In genomic region chr1:38031513-38031866, GRCh38 we compare ENCODE assay signal across 26 cellular contexts. TPM values are rescaled to one million over a fixed set of nuclear protein-coding genes. Genes with fewer than 3 reads are reported as not detected.
DNase-seq lines count a peak whose midpoint lies in the region; ATAC-seq, FAIRE-seq and TF ChIP-seq lines count a peak whose summit lies in the region.
"Had no signal": no experiment of that assay in that cellular context is flagged by ENCODE, and none has a peak within 500 bp of the region (broad histone marks: within the 10 kb centered on the region; RNA-seq: fewer than 3 reads in every experiment).

No MANE protein-coding gene starts in this region.

- H3F3A ChIP-seq in GM23338 (replicated peaks; ENCODE audit: low read depth), result peaks cover 14% of the 10 kb centered on the region

- H3K27me3 ChIP-seq in BLaER1 treated with 17β-estradiol and CSF1 and Interleukin-3, amounts not matched to agents 10 nM and 100 nM, result no peaks in the 10 kb centered on the region
- H3K27me3 ChIP-seq in adrenal gland (no peaks in the 10 kb centered on the region), Peyer's patch (no peaks in the 10 kb centered on the region), GM23338 (ENCODE audit: insufficient read depth) (no peaks in the 10 kb centered on the region)
- H3K27me3 ChIP-seq: cardiac muscle cell, pancreas, sigmoid colon, suprapubic skin had no signal

- peaks cover 0 to 36% (median 7%) of the 10 kb centered on the region in 11 experiments; a peak in 12 of 22 replicates for H4K20me1 ChIP-seq in BLaER1 treated with 17β-estradiol and CSF1 and Interleukin-3, amounts not matched to agents 10 nM and 100 nM
- no peaks in the 10 kb centered on the region; the same call in 1 of the 2 replicates for H4K20me1 ChIP-seq in GM23338 (replicated peaks; ENCODE audit: insufficient read depth)

- H3K4me1 Mint-ChIP-seq in neural crest cell, result peaks cover 31% of the 10 kb centered on the region
- H3K4me1 Mint-ChIP-seq in GM23338, result peaks cover 49% of the 10 kb centered on the region

- peak overlapping the region in 5 of 11 experiments; percentile 72 to 77 (median 74); a peak in 7 of 22 replicates for H3K27ac ChIP-seq in BLaER1 treated with 17β-estradiol and CSF1 and Interleukin-3, amounts not matched to agents 10 nM and 100 nM
- H3K27ac ChIP-seq in adrenal gland, result peak overlapping the region; percentile 51 to 96 (median 89)
- no peak overlapping the region for H3K27ac ChIP-seq in Peyer's patch
- no peak overlapping the region for H3K27ac ChIP-seq in GM23338 (ENCODE audit: low read depth)
- H3K27ac ChIP-seq: sigmoid colon, suprapubic skin had no signal

- H3K4me2 ChIP-seq in BLaER1 treated with 17β-estradiol and CSF1 and Interleukin-3, amounts not matched to agents 10 nM and 100 nM, result peak overlapping the region in 10 of 11 experiments; percentile 82 to 97 (median 93); a peak in 18 of 22 replicates
- H3K4me2 ChIP-seq in GM23338, result no peak overlapping the region

- H3K9ac ChIP-seq in BLaER1 treated with 17β-estradiol and CSF1 and Interleukin-3, amounts not matched to agents 10 nM and 100 nM, result peak overlapping the region in 1 of 11 experiments; percentile 60; a peak in 1 of 22 replicates

- TF ChIP-seq POLR2A in adrenal gland (IDR thresholded peaks at IDR 0.05) (no peak), Peyer's patch (IDR thresholded peaks at IDR 0.05) (no peak)

- ATAC-seq in GM23338, result no peak
- ATAC-seq: CD8-positive, alpha-beta T cell; T-cell had no signal

- TF ChIP-seq CTCF in adrenal gland (IDR thresholded peaks at IDR 0.05) (no peak), neural crest cell (conservative IDR thresholded peaks at IDR 0.05) (no peak), Peyer's patch (IDR thresholded peaks at IDR 0.05) (no peak), GM23338 (conservative IDR thresholded peaks at IDR 0.05; ENCODE audit: low read depth in 2 of 2) (no peak)

- H3K36me3 Mint-ChIP-seq in neural crest cell (ENCODE audit: low read depth) (no peaks in the 10 kb centered on the region), GM23338 (ENCODE audit: low read depth) (no peaks in the 10 kb centered on the region; the same call in 2 of the 3 replicates)
- H3K36me3 Mint-ChIP-seq: T-cell had no signal

- H3K4me3 ChIP-seq in BLaER1 treated with 17β-estradiol and CSF1 and Interleukin-3, amounts not matched to agents 10 nM and 100 nM, result no peak overlapping the region
- no peak overlapping the region for H3K4me3 ChIP-seq in adrenal gland
- H3K4me3 ChIP-seq in Peyer's patch, result no peak overlapping the region
- H3K4me3 ChIP-seq in GM23338, result no peak overlapping the region
- H3K4me3 ChIP-seq: cardiac muscle cell, HAP-1, pancreas, sigmoid colon, suprapubic skin had no signal

- peak overlapping the region; percentile 20 for H3K4me3 Mint-ChIP-seq in neural crest cell
- no peak overlapping the region; the same call in 2 of the 3 replicates for H3K4me3 Mint-ChIP-seq in GM23338
- H3K4me3 Mint-ChIP-seq: activated CD4-positive, alpha-beta T cell treated with anti-CD3 and anti-CD28 coated beads, Interleukin-2, amount 10 ng/mL, durations not matched to agents 7 days and 5 days; CD8-positive, alpha-beta T cell; T-cell had no signal

- H3K4me1 ChIP-seq in BLaER1 treated with 17β-estradiol and CSF1 and Interleukin-3, amounts not matched to agents 10 nM and 100 nM, result peaks cover 40 to 75% (median 60%) of the 10 kb centered on the region in 10 experiments
- H3K4me1 ChIP-seq in adrenal gland (replicated peaks in 1 of 2), result peaks cover 32 to 38% of the 10 kb centered on the region in 2 donors
- peaks cover 0 to 18% (median 6%) of the 10 kb centered on the region in 4 donors for H3K4me1 ChIP-seq in Peyer's patch
- H3K4me1 ChIP-seq in GM23338 (ENCODE audit: insufficient read depth), result peaks cover 34% of the 10 kb centered on the region
- H3K4me1 ChIP-seq: HAP-1 had no signal

- FAIRE-seq in GM18507 (lab: Jason Lieb, UNC), result peak; percentile 45
- FAIRE-seq: G401.6, pancreas had no signal

- DNase-seq in GM18507 (ENCODE audit: extremely low spot score, insufficient read length, low read depth) (no peak), adrenal gland (peak in 4 of 7 donors; percentile 29 to 37 (median 32)), neural crest cell (ENCODE audit: low read depth, low spot score) (no peak), Peyer's patch (no peak), NCI-H1694 treated with DMSO at 0.1 percent for 48 hours (lab: John Stamatoyannopoulos, UW) (no peak), GM23338 (ENCODE audit: low spot score) (no peak), NCI-H1048 (lab: John Stamatoyannopoulos, UW) (no peak)
- DNase-seq: activated CD4-positive, alpha-beta T cell treated with anti-CD3 and anti-CD28 coated beads, Interleukin-2, amount 10 ng/mL, durations not matched to agents 7 days and 5 days; activated gamma-delta T cell treated with Interleukin-2 at 50 U/mL for 16 hours; CD8-positive, alpha-beta T cell; cortex of kidney; DMS153; KG1; kidney glomerular epithelial cell; mammary epithelial cell; NCI-H2029; NCI-H2227 treated with DMSO at 0.1 percent for 48 hours; SHP77; sigmoid colon; T-cell had no signal

- H3K79me2 ChIP-seq in GM23338 (replicated peaks; ENCODE audit: insufficient read depth), result no peaks in the 10 kb centered on the region

- no peaks in the 10 kb centered on the region; the same call in 1 of the 2 replicates for H3K9me2 ChIP-seq in GM23338 (ENCODE audit: insufficient read depth)

- H3K27me3 Mint-ChIP-seq in neural crest cell (ENCODE audit: low read depth), result peaks cover 6% of the 10 kb centered on the region
- peaks cover 13% of the 10 kb centered on the region for H3K27me3 Mint-ChIP-seq in GM23338 (ENCODE audit: insufficient read depth, low read depth, poor library complexity)
- H3K27me3 Mint-ChIP-seq: activated CD4-positive, alpha-beta T cell treated with anti-CD3 and anti-CD28 coated beads, Interleukin-2, amount 10 ng/mL, durations not matched to agents 7 days and 5 days; T-cell had no signal

- no peak overlapping the region for H3K27ac Mint-ChIP-seq in neural crest cell (ENCODE audit: unreplicated experiment)
- H3K27ac Mint-ChIP-seq in GM23338, result no peak overlapping the region; the same call in 1 of the 2 replicates
- H3K27ac Mint-ChIP-seq: CD8-positive, alpha-beta T cell had no signal

- H2AFZ ChIP-seq in GM23338, result no peak overlapping the region

- intact Hi-C loops in adrenal gland (cut with DNase I), result no loop called here

- peaks cover 0 to 14% (median 1%) of the 10 kb centered on the region in 11 experiments; a peak in 6 of 22 replicates for H3K36me3 ChIP-seq in BLaER1 treated with 17β-estradiol and CSF1 and Interleukin-3, amounts not matched to agents 10 nM and 100 nM
- no peaks in the 10 kb centered on the region for H3K36me3 ChIP-seq in adrenal gland (replicated peaks in 1 of 2)
- H3K36me3 ChIP-seq in Peyer's patch, result no peaks in the 10 kb centered on the region
- no peaks in the 10 kb centered on the region for H3K36me3 ChIP-seq in GM23338 (ENCODE audit: insufficient read depth)
- H3K36me3 ChIP-seq: cardiac muscle cell, HAP-1, pancreas, suprapubic skin had no signal

- H3K9me3 Mint-ChIP-seq in neural crest cell (no peaks in the 10 kb centered on the region), GM23338 (no peaks in the 10 kb centered on the region)
- H3K9me3 Mint-ChIP-seq: activated CD4-positive, alpha-beta T cell treated with anti-CD3 and anti-CD28 coated beads, Interleukin-2, amount 10 ng/mL, durations not matched to agents 7 days and 5 days; CD8-positive, alpha-beta T cell; T-cell had no signal

- no peaks in the 10 kb centered on the region for H3K9me3 ChIP-seq in BLaER1 treated with 17β-estradiol and CSF1 and Interleukin-3, amounts not matched to agents 10 nM and 100 nM (replicated peaks in 1 of 11)
- no peaks in the 10 kb centered on the region for H3K9me3 ChIP-seq in adrenal gland (replicated peaks in 1 of 3)
- H3K9me3 ChIP-seq in Peyer's patch, result no peaks in the 10 kb centered on the region
- H3K9me3 ChIP-seq: HAP-1, pancreas, sigmoid colon, suprapubic skin had no signal

- 47 to 56% (median 54%) methylated on average over 3 to 4 of the region's 4 CpGs for WGBS in adrenal gland, 4 donors

RNA-seq across cellular contexts. Expression of gene POU3F1, which starts 15.1 kb away (rescaled TPM):
- 1 to 10 TPM; 1.6 to 6.9 (median 3.0) TPM for total RNA-seq in adrenal gland
- polyA plus RNA-seq in adrenal gland, result under 1 TPM; 0.05 to 0.40 (median 0.16) TPM
- total RNA-seq in neural crest cell, result 10.7 and 12.1 TPM in 2 replicates
- not detected for total RNA-seq in Peyer's patch
- total RNA-seq in GM23338 (2014; rRNA removed; shearing (Covaris generic)), result 8.6 and 11.5 TPM in 2 replicates
- 3.6 and 6.0 TPM in 2 replicates for polyA plus RNA-seq in GM23338 (2016; fragmentation: Nextera tagmentation; extraction: Ambion mirVana)
- total RNA-seq: activated CD4-positive, alpha-beta T cell treated with anti-CD3 and anti-CD28 coated beads, Interleukin-2, amount 10 ng/mL, durations not matched to agents 7 days and 5 days; sigmoid colon had no signal

RNA-seq across cellular contexts. Expression of gene UTP11, which starts 19.0 kb away (rescaled TPM):
- total RNA-seq in adrenal gland (10 to 100 TPM; 25.8 to 71.9 (median 37.4) TPM), neural crest cell (41.2 and 44.5 TPM in 2 replicates), Peyer's patch (10 to 100 TPM in 3 of 4 donors, 1 to 10 TPM in 1; 8.9 to 23.1 (median 18.8) TPM)
- polyA plus RNA-seq in adrenal gland (100 to 1,000 TPM in 1 of 3 donors, 10 to 100 TPM in 2; 16.0 to 133 (median 26.5) TPM), GM23338 (2016; fragmentation: Nextera tagmentation; extraction: Ambion mirVana) (82.3 and 105 TPM in 2 replicates)
- total RNA-seq in GM23338 (2014; rRNA removed; shearing (Covaris generic)), result 61.3 and 67.8 TPM in 2 replicates

RNA-seq across cellular contexts. Expression of gene FHL3, which starts 26.2 kb away (rescaled TPM):
- total RNA-seq in adrenal gland, result 10 to 100 TPM; 14.5 to 47.6 (median 23.2) TPM
- polyA plus RNA-seq in adrenal gland, result 10 to 100 TPM in 2 of 3 donors, 1 to 10 TPM in 1; 8.6 to 39.5 (median 31.5) TPM
- total RNA-seq in neural crest cell, result 21.2 and 22.4 TPM in 2 replicates
- 10 to 100 TPM in 1 of 4 donors, 1 to 10 TPM in 3; 3.3 to 13.2 (median 4.9) TPM for total RNA-seq in Peyer's patch
- 39.5 and 49.0 TPM in 2 replicates for total RNA-seq in GM23338 (2014; rRNA removed; shearing (Covaris generic))
- polyA plus RNA-seq in GM23338 (2016; fragmentation: Nextera tagmentation; extraction: Ambion mirVana), result 28.3 and 29.3 TPM in 2 replicates

RNA-seq across cellular contexts. Expression of gene SF3A3, which starts 41.7 kb away (rescaled TPM):
- 10 to 100 TPM; 30.1 to 95.9 (median 40.8) TPM for total RNA-seq in adrenal gland
- 10 to 100 TPM; 24.3 to 78.5 (median 28.2) TPM for polyA plus RNA-seq in adrenal gland
- total RNA-seq in neural crest cell, result 113 and 119 TPM in 2 replicates
- 100 to 1,000 TPM in 1 of 4 donors, 10 to 100 TPM in 3; 29.9 to 144 (median 36.0) TPM for total RNA-seq in Peyer's patch
- 144 and 167 TPM in 2 replicates for total RNA-seq in GM23338 (2014; rRNA removed; shearing (Covaris generic))
- 53.9 and 65.5 TPM in 2 replicates for polyA plus RNA-seq in GM23338 (2016; fragmentation: Nextera tagmentation; extraction: Ambion mirVana)

Comparison
In these comparisons a context has a peak if more than half of its experiments do, and no peak if none do; other contexts are left out.
1. H3K27ac ChIP-seq: peak in adrenal gland (5 of 5); none in Peyer's patch (0 of 4) and GM23338 (single experiment).
2. DNase-seq: peak in adrenal gland (4 of 7); none in GM18507 (single experiment), neural crest cell (single experiment), Peyer's patch (0 of 3), NCI-H1694 treated with DMSO at 0.1 percent for 48 hours (single experiment), GM23338 (single experiment) and NCI-H1048 (single experiment).